In the genomic region with DNA sequence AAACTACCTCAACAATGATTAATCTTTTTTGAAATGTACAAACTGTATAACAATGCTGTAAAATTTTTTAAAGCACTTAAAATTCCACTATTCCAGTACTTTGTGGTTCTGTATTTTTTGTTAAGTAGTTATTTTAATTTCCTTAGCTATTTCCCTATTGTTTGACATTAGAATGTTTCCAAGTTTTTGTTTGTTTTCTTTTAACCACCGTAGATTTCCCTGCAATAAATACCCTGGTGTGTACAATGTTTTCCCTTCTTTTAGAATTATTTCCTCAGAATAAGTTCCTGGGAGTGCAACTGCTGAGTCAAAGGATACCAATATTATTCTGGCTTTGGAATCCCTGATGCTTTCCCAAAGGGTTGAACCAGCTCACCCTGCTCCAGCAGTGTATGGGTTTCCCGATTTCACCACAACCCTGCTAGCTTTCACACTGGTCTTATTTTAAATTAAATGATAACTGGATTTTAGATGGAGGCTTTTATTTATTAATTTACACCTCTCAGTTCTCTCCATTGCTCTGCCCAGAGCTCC, we compare ENCODE assay signal across 17 cellular contexts. TPM values are rescaled to one million over a fixed set of nuclear protein-coding genes. Genes with fewer than 3 reads are reported as not detected.
A peak's percentile ranks its signal among the peaks of the same experiment; 100 is the strongest.
DNase-seq lines count a peak whose midpoint lies in the region; ATAC-seq and TF ChIP-seq lines count a peak whose summit lies in the region.
"Had no signal": no experiment of that assay in that cellular context is flagged by ENCODE, and none has a peak within 500 bp of the region (broad histone marks: within the 10 kb centered on the region; RNA-seq: fewer than 3 reads in every experiment).

No MANE protein-coding gene starts in this region.

- ATAC-seq in PC-3 (peak; percentile 53), gastrocnemius medialis (no peak), upper lobe of left lung (ENCODE audit: low FRiP score in 2 of 2) (no peak), GM19463 (IDR thresholded peaks at IDR 0.05; ENCODE audit: unreplicated experiment) (no peak)
- ATAC-seq: Panc1 had no signal

- no peak overlapping the region for H3K23ac ChIP-seq in trophoblast cell (ENCODE audit: low read length)

- no peaks in the 10 kb centered on the region for H4K20me1 ChIP-seq in PC-3 (ENCODE audit: low read length)
- H4K20me1 ChIP-seq: BLaER1 treated with 17β-estradiol and CSF1 and Interleukin-3, amounts not matched to agents 10 nM and 100 nM had no signal

- no peak overlapping the region for H4K91ac ChIP-seq in trophoblast cell (ENCODE audit: low read depth, low read length)

- H3K4ac ChIP-seq in trophoblast cell (ENCODE audit: low read depth, low read length): no peak overlapping the region

- WGBS in upper lobe of left lung, 2 donors: 62 to 69% methylated on average over 2 of the region's 2 CpGs
- WGBS in trophoblast cell (ENCODE audit: extremely low coverage, insufficient coverage, insufficient read length): no CpG with 5 or more reads among the region's 2 CpGs

- H3K27ac ChIP-seq in PC-3 (ENCODE audit: low read length) (no peak overlapping the region), gastrocnemius medialis (peak overlapping the region; percentile 81 to 89 (median 87)), upper lobe of left lung (no peak overlapping the region), trophoblast cell (ENCODE audit: low read depth, low read length) (no peak overlapping the region)
- H3K27ac ChIP-seq: BLaER1 treated with 17β-estradiol and CSF1 and Interleukin-3, amounts not matched to agents 10 nM and 100 nM had no signal

- no peaks in the 10 kb centered on the region for H3F3A ChIP-seq in PC-3 (ENCODE audit: low read length, unreplicated experiment)

- no peak for TF ChIP-seq CTCF in PC-3 (conservative IDR thresholded peaks at IDR 0.05; ENCODE audit: low read depth, low read length)
- no peak for TF ChIP-seq CTCF in gastrocnemius medialis (IDR thresholded peaks at IDR 0.05 in 4 of 5, conservative IDR thresholded peaks at IDR 0.05 in 1 of 5)
- TF ChIP-seq CTCF in upper lobe of left lung (IDR thresholded peaks at IDR 0.05): no peak

- no peak for TF ChIP-seq POLR2A in gastrocnemius medialis (IDR thresholded peaks at IDR 0.05)
- TF ChIP-seq POLR2A in upper lobe of left lung (IDR thresholded peaks at IDR 0.05): no peak

- BruUV-seq in PC-3 (replicated peaks; lab: Mats Ljungman, UMichigan): no TSS peak

- no peak overlapping the region for H2BK12ac ChIP-seq in trophoblast cell (ENCODE audit: low read length)

- H3K4me1 ChIP-seq in PC-3 (ENCODE audit: insufficient read depth, low read length) (no peaks in the 10 kb centered on the region), gastrocnemius medialis (peaks cover 41 to 54% of the 10 kb centered on the region in 2 donors), upper lobe of left lung (no peaks in the 10 kb centered on the region), trophoblast cell (ENCODE audit: control insufficient read depth in 1 of 2, insufficient read depth in 2 of 2, low read length in 2 of 2) (peaks cover 4 to 8% of the 10 kb centered on the region in 2 experiments)
- H3K4me1 ChIP-seq: BLaER1 treated with 17β-estradiol and CSF1 and Interleukin-3, amounts not matched to agents 10 nM and 100 nM; Caco-2 had no signal

- H3K36me3 ChIP-seq in PC-3 (ENCODE audit: low read depth, low read length) (no peaks in the 10 kb centered on the region), gastrocnemius medialis (no peaks in the 10 kb centered on the region), upper lobe of left lung (no peaks in the 10 kb centered on the region), trophoblast cell (ENCODE audit: control insufficient read depth in 1 of 2, insufficient read depth in 2 of 2, low read length in 2 of 2) (no peaks in the 10 kb centered on the region)
- H3K36me3 ChIP-seq: BLaER1 treated with 17β-estradiol and CSF1 and Interleukin-3, amounts not matched to agents 10 nM and 100 nM had no signal

- no peaks in the 10 kb centered on the region for H3K9me2 ChIP-seq in PC-3 (replicated peaks; ENCODE audit: low read length)

- H4K8ac ChIP-seq in trophoblast cell (ENCODE audit: low read depth, low read length): no peak overlapping the region

- no peaks in the 10 kb centered on the region for H3K79me2 ChIP-seq in PC-3 (ENCODE audit: low read length)
- H3K79me2 ChIP-seq in trophoblast cell (ENCODE audit: control insufficient read depth, insufficient read depth, low read length, poor library complexity): no peaks in the 10 kb centered on the region

- intact Hi-C loops in PC-3 (cut with micrococcal nuclease): no loop called here
- intact Hi-C loops in gastrocnemius medialis (cut with DNase I; ENCODE audit: low total_unique reads): no loop called here

- H2BK5ac ChIP-seq in trophoblast cell (ENCODE audit: low read depth, low read length, poor library complexity): no peak overlapping the region

- H3K18ac ChIP-seq in trophoblast cell (ENCODE audit: low read length): no peak overlapping the region

- H4K12ac ChIP-seq in trophoblast cell (ENCODE audit: low read depth, low read length): no peak overlapping the region

- H3K4me3 ChIP-seq in PC-3 (ENCODE audit: low read length) (no peak overlapping the region), gastrocnemius medialis (no peak overlapping the region), upper lobe of left lung (no peak overlapping the region), trophoblast cell (ENCODE audit: low read depth, low read length) (no peak overlapping the region)
- H3K4me3 ChIP-seq: BLaER1 treated with 17β-estradiol and CSF1 and Interleukin-3, amounts not matched to agents 10 nM and 100 nM had no signal

- TF ChIP-seq EP300 in upper lobe of left lung (IDR thresholded peaks at IDR 0.05): no peak

- no peak overlapping the region for H2AK5ac ChIP-seq in trophoblast cell (ENCODE audit: low read length)

- no peak overlapping the region for H2BK120ac ChIP-seq in trophoblast cell (ENCODE audit: insufficient read depth, low read length, poor library complexity)

- H3K14ac ChIP-seq in trophoblast cell (ENCODE audit: low read length): no peak overlapping the region

- CTCF ChIA-PET in PC-3 (lab: Charles Lee): no interaction called here

- H3K9ac ChIP-seq in PC-3 (ENCODE audit: low read length) (no peak overlapping the region), trophoblast cell (ENCODE audit: low read length) (no peak overlapping the region)
- H3K9ac ChIP-seq: BLaER1 treated with 17β-estradiol and CSF1 and Interleukin-3, amounts not matched to agents 10 nM and 100 nM had no signal

- no peak overlapping the region for H2AFZ ChIP-seq in PC-3 (ENCODE audit: low read length)
- H2AFZ ChIP-seq in trophoblast cell (ENCODE audit: insufficient read depth, low read length, poor library complexity): no peak overlapping the region

- in situ Hi-C loops in gastrocnemius medialis (cut with MboI; ENCODE audit: low sequenced_read_pairs in 4 of 4): no loop called here

- no peaks in the 10 kb centered on the region for H3K27me3 ChIP-seq in PC-3 (ENCODE audit: low read length)
- no peaks in the 10 kb centered on the region for H3K27me3 ChIP-seq in gastrocnemius medialis
- H3K27me3 ChIP-seq in upper lobe of left lung: no peaks in the 10 kb centered on the region
- no peaks in the 10 kb centered on the region for H3K27me3 ChIP-seq in trophoblast cell (ENCODE audit: insufficient read depth, low read length)

- H3K4me2 ChIP-seq in PC-3 (ENCODE audit: low read length) (no peak overlapping the region), trophoblast cell (ENCODE audit: low read length) (no peak overlapping the region)
- H3K4me2 ChIP-seq: BLaER1 treated with 17β-estradiol and CSF1 and Interleukin-3, amounts not matched to agents 10 nM and 100 nM had no signal

- DNase-seq in PC-3 (no peak), fibroblast of gingiva (ENCODE audit: low read depth) (peak; percentile 47), gastrocnemius medialis (no peak), NCI-H526 (lab: John Stamatoyannopoulos, UW) (no peak), upper lobe of left lung (no peak), trophoblast cell (no peak)
- DNase-seq: ACHN; CD4-positive, alpha-beta memory T cell; DND-41; Karpas-422; NCI-H1694; NCI-H2081 treated with DMSO at 0.1 percent for 48 hours; SIG-M5 had no signal

- H3K9me3 ChIP-seq in PC-3 (ENCODE audit: low read length): no peaks in the 10 kb centered on the region
- H3K9me3 ChIP-seq in gastrocnemius medialis: no peaks in the 10 kb centered on the region
- H3K9me3 ChIP-seq in upper lobe of left lung: no peaks in the 10 kb centered on the region
- H3K9me3 ChIP-seq in trophoblast cell (ENCODE audit: insufficient read depth, low read depth, low read length): peaks cover 2% of the 10 kb centered on the region
- H3K9me3 ChIP-seq: Caco-2 had no signal

- POLR2A ChIA-PET in PC-3 (lab: Charles Lee; ENCODE audit: unreplicated experiment): no interaction called here

- H3K79me1 ChIP-seq in trophoblast cell (ENCODE audit: low read length): no peaks in the 10 kb centered on the region

RNA-seq across cellular contexts. Expression of gene ANGPTL2, which starts 20.6 kb away (rescaled TPM):
- total RNA-seq in PC-3 (2014; rRNA removed) (0.07 and 0.75 TPM in 2 replicates), gastrocnemius medialis (10 to 100 TPM in 3 of 4 donors, 1 to 10 TPM in 1; 9.1 to 48.3 (median 12.1) TPM), upper lobe of left lung (10 to 100 TPM in 2 of 6 donors, 1 to 10 TPM in 4; 3.9 to 26.0 (median 7.9) TPM)
- polyA plus RNA-seq in trophoblast cell (2013): 2.9 and 3.5 TPM in 2 replicates
- total RNA-seq: Caco-2; CD4-positive, alpha-beta memory T cell had no signal
- polyA plus RNA-seq: CD4-positive, alpha-beta memory T cell had no signal

Comparison
In these comparisons a context has a peak if more than half of its experiments do, and no peak if none do; other contexts are left out.
1. H3K27ac ChIP-seq: peak in gastrocnemius medialis (4 of 4); none in PC-3 (single experiment), upper lobe of left lung (0 of 4) and trophoblast cell (single experiment).